Comparison of ENCODE assay signal across 25 cellular contexts in the genomic region with DNA sequence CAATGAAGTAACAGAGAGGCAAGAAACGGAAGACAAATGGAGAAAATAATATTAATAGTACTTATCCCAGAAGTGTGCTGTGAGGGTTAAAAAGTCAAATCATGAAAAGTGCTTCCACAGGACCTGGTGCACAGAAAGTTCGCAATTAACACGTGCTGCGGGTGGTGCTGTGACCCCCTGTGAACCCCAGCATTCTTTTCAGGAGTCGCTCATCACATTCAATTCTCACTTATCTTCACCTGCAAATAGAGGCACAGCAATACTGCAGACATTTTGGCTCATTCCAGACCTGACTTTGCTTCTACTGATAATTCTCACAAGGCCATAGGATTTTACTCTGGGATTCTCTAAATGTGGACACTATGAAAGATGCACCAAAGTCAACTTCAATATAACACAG.
"Had no signal": no experiment of that assay in that cellular context is flagged by ENCODE, and none has a peak within 500 bp of the region (broad histone marks: within the 10 kb centered on the region; RNA-seq: fewer than 3 reads in every experiment).

No MANE protein-coding gene starts in this region.

- H2AFZ ChIP-seq: hepatocyte had no signal

- H3K4me1 ChIP-seq: esophagus muscularis mucosa, gastrocnemius medialis had no signal

- H3K79me2 ChIP-seq: hepatocyte had no signal

- H3K4me2 ChIP-seq: hepatocyte had no signal

- H3K36me3 ChIP-seq: cardiac muscle cell, esophagus muscularis mucosa, gastrocnemius medialis, lower lobe of right lung had no signal

- FAIRE-seq: colon, kidney had no signal

- H3K4me1 Mint-ChIP-seq: central memory CD8-positive, alpha-beta T cell had no signal

- H3K4me3 ChIP-seq: cardiac muscle cell, coronary artery, esophagus muscularis mucosa, gastrocnemius medialis, hepatocyte, lower lobe of right lung had no signal

- H3K9me3 ChIP-seq: gastrocnemius medialis had no signal

- H3K27ac Mint-ChIP-seq: effector memory CD8-positive, alpha-beta T cell; immature natural killer cell had no signal

- H3K36me3 Mint-ChIP-seq: immature natural killer cell had no signal

- H3K27me3 ChIP-seq: cardiac muscle cell, esophagus muscularis mucosa, gastrocnemius medialis, hepatocyte had no signal

- H3K4me3 Mint-ChIP-seq: central memory CD8-positive, alpha-beta T cell; effector memory CD8-positive, alpha-beta T cell; immature natural killer cell had no signal

- DNase-seq: caudate nucleus; cerebellar nuclear complex; effector CD8-positive, alpha-beta T cell; effector memory CD8-positive, alpha-beta T cell; foreskin melanocyte; gastrocnemius medialis; glutamatergic neuron; head of caudate nucleus; hypothalamus; immature natural killer cell; islet precursor cell; kidney; kidney glomerular epithelial cell; left colon; left ventricle myocardium superior; lower lobe of right lung; mesenchymal stem cell; midbrain had no signal

- H3K27me3 Mint-ChIP-seq: central memory CD8-positive, alpha-beta T cell; effector memory CD8-positive, alpha-beta T cell had no signal

- ATAC-seq: effector memory CD8-positive, alpha-beta T cell; gastrocnemius medialis; left colon; left lobe of liver; lower lobe of right lung had no signal

- H3K27ac ChIP-seq: cardiac muscle cell, coronary artery, esophagus muscularis mucosa, gastrocnemius medialis, hepatocyte, lower lobe of right lung had no signal
